8 cellular contexts compared by ENCODE assay signal in the genomic region with DNA sequence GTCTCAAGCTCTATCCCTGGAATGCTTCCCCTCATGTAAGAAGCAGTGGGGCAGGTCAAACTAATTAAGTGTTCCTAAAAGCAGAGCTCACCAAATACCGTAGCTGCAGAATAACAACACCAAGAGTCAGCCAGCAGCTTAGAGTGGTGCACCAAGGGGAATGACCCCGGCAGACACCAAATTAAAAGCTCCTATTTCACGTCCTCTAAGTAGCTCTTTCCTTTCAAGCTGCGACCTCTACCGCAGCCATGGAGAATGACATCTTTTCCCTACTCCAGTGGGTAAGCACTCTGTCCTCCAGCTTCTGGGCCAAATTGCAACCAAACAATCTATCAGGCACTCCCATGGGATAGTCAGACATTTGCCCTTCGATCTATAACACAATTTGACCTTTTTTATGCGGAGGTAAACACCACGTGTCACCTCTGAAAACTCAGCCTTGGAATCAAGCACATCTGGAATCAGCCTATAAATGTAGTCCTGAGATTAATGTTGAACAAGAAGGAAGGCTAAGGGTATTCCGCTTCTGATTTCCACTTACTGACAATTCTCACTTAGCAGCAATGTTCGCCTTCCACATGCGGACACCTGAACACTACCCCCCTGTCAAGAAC.
DNase-seq lines count a peak whose midpoint lies in the region; ATAC-seq and TF ChIP-seq lines count a peak whose summit lies in the region.

No MANE protein-coding gene starts in this region.

- no peaks in the 10 kb centered on the region for H3K9me3 ChIP-seq in gastrocnemius medialis

- H3K4me3 ChIP-seq in gastrocnemius medialis = no peak overlapping the region

- ATAC-seq in GM21528 (IDR thresholded peaks at IDR 0.05; ENCODE audit: low FRiP score, unreplicated experiment) = peak; percentile 70
- peak; percentile 87 to 90 for ATAC-seq in left cardiac atrium
- peak in 1 of 2 donors; percentile 62 for ATAC-seq in gastrocnemius medialis
- ATAC-seq in HG03097 (IDR thresholded peaks at IDR 0.05; ENCODE audit: low FRiP score, unreplicated experiment) = no peak
- no peak for ATAC-seq in GM19463 (IDR thresholded peaks at IDR 0.05; ENCODE audit: unreplicated experiment)

- DNase-seq in Calu3 (peak; percentile 50), NCI-H187 treated with DMSO at 0.1 percent for 48 hours (lab: John Stamatoyannopoulos, UW) (peak; percentile 25), left cardiac atrium (peak; percentile 41), gastrocnemius medialis (no peak)
- DNase-seq in activated CD4-positive, alpha-beta T cell treated with anti-CD3 and anti-CD28 coated beads, Interleukin-2, amount 50 U/mL, for 48 hours = peak; percentile 9 to 11

- no peak overlapping the region for H3K27ac Mint-ChIP-seq in Calu3 (ENCODE audit: unreplicated experiment)

- no peaks in the 10 kb centered on the region for H3K9me3 Mint-ChIP-seq in Calu3 (ENCODE audit: low read depth, unreplicated experiment)

- no peak overlapping the region for H3K4me3 Mint-ChIP-seq in Calu3 (ENCODE audit: low read depth, unreplicated experiment)

- no peaks in the 10 kb centered on the region for H3K4me1 Mint-ChIP-seq in Calu3 (ENCODE audit: low read depth, unreplicated experiment)

- in situ Hi-C loops in gastrocnemius medialis (cut with MboI; ENCODE audit: low sequenced_read_pairs in 4 of 4) = loop anchor here in 3 of 4 donors (25.0 kb wide), 2 partner anchors 792 to 1042 kb away; no protein-coding TSS in a partner anchor

- no peaks in the 10 kb centered on the region for H3K27me3 Mint-ChIP-seq in Calu3 (ENCODE audit: unreplicated experiment)

- intact Hi-C loops in Calu3 (cut with micrococcal nuclease; ENCODE audit: unreplicated experiment) = loop anchor here (1.0 to 10.0 kb wide), 4 partner anchors 76 to 790 kb away; no protein-coding TSS in a partner anchor
- intact Hi-C loops in left cardiac atrium (cut with DNase I) = loop anchor here in 1 of 2 donors (1.0 kb wide), 1 partner anchor 790 kb away; no protein-coding TSS in a partner anchor
- intact Hi-C loops in gastrocnemius medialis (cut with DNase I; ENCODE audit: low total_unique reads) = no loop called here

- CTCF ChIA-PET in Calu3 (lab: Charles Lee) = interaction anchor here (0.5 to 1.6 kb wide), 20 partner anchors 10 to 791 kb away, joined by 3 to 10 read pairs (median 4); a partner anchor contains a TSS

- H3K4me1 ChIP-seq in gastrocnemius medialis = no peaks in the 10 kb centered on the region

- BruUV-seq in Calu3 (replicated peaks; lab: Mats Ljungman, UMichigan) = no TSS peak

- peak; percentile 48 for TF ChIP-seq CTCF in Calu3 (IDR thresholded peaks at IDR 0.05; ENCODE audit: unreplicated experiment)
- peak in 4 of 5 experiments; percentile 12 to 46 (median 22) for TF ChIP-seq CTCF in gastrocnemius medialis (IDR thresholded peaks at IDR 0.05 in 4 of 5, conservative IDR thresholded peaks at IDR 0.05 in 1 of 5)

- H3K27me3 ChIP-seq in gastrocnemius medialis = no peaks in the 10 kb centered on the region

- TF ChIP-seq POLR2A in gastrocnemius medialis (IDR thresholded peaks at IDR 0.05) = no peak

- H3K36me3 ChIP-seq in gastrocnemius medialis = no peaks in the 10 kb centered on the region

- H3K27ac ChIP-seq in gastrocnemius medialis = no peak overlapping the region

- no peaks in the 10 kb centered on the region for H3K36me3 Mint-ChIP-seq in Calu3 (ENCODE audit: insufficient read depth, unreplicated experiment)

Comparison
In these comparisons a context has a peak if more than half of its experiments do, and no peak if none do; other contexts are left out.
1. DNase-seq: peak in Calu3 (single experiment), NCI-H187 treated with DMSO at 0.1 percent for 48 hours (single experiment), activated CD4-positive, alpha-beta T cell treated with anti-CD3 and anti-CD28 coated beads, Interleukin-2, amount 50 U/mL, for 48 hours (2 of 2) and left cardiac atrium (single experiment); none in gastrocnemius medialis (0 of 2).
2. ATAC-seq: peak in GM21528 (single experiment) and left cardiac atrium (2 of 2); none in HG03097 (single experiment) and GM19463 (single experiment).